21 cellular contexts compared by ENCODE assay signal in genomic region chr11:86673872-86674750, GRCh38. TPM values are rescaled to one million over a fixed set of nuclear protein-coding genes. Genes with fewer than 3 reads are reported as not detected.
DNase-seq lines count a peak whose midpoint lies in the region; ATAC-seq, FAIRE-seq and TF ChIP-seq lines count a peak whose summit lies in the region.
"Had no signal": no experiment of that assay in that cellular context is flagged by ENCODE, and none has a peak within 500 bp of the region (broad histone marks: within the 10 kb centered on the region; RNA-seq: fewer than 3 reads in every experiment).

No MANE protein-coding gene starts in this region.

- H3K4me3 ChIP-seq in kidney (ENCODE audit: low read length in 2 of 2) (no peak overlapping the region), gastrocnemius medialis (no peak overlapping the region), GM23248 (no peak overlapping the region)
- H3K4me3 ChIP-seq: BLaER1, ovary, testis had no signal

- H3K27ac ChIP-seq in kidney (ENCODE audit: low read depth in 2 of 2, low read length in 2 of 2) (peak overlapping the region; percentile 40 to 58), gastrocnemius medialis (peak overlapping the region; percentile 88 to 98 (median 96)), GM23248 (no peak overlapping the region)
- H3K27ac ChIP-seq: BLaER1, KMS-11 had no signal

- H2AFZ ChIP-seq in GM23248, result no peak overlapping the region

- DNase-seq in DMS53 (lab: John Stamatoyannopoulos, UW), result peak; percentile 67
- DNase-seq in NCI-H510A treated with DMSO at 0.1 percent for 48 hours (lab: John Stamatoyannopoulos, UW), result peak; percentile 63
- no peak for DNase-seq in kidney
- no peak for DNase-seq in gastrocnemius medialis
- DNase-seq in GM23248, result no peak
- no peak for DNase-seq in GM12892 (ENCODE audit: insufficient read length)
- no peak for DNase-seq in NK-92 treated with Interleukin-12 subunit alpha and Interleukin-12 subunit beta, amount 100 ng/mL, for 24 hours (lab: John Stamatoyannopoulos, UW)
- DNase-seq in OCI-M2 (lab: John Stamatoyannopoulos, UW; ENCODE audit: unreplicated experiment), result no peak
- DNase-seq: activated CD4-positive, alpha-beta T cell treated with anti-CD3 and anti-CD28 coated beads for 4 hours; activated CD8-positive, alpha-beta memory T cell treated with anti-CD3 and anti-CD28 coated beads, Interleukin-2, amount 50 U/mL, for 4 hours; DND-41; HCEC 1CT; NCI-H1092 treated with DMSO at 0.1 percent for 48 hours; NCI-H345; ovary; small intestine; T1000; testis had no signal

- 83 to 86% methylated on average over 6 of the region's 6 CpGs for WGBS in GM23248 (ENCODE audit: low coverage in 1 of 2, low lambda C conversion rate in 2 of 2, missing lambda C conversion rate in 2 of 2), 2 experiments

- in situ Hi-C loops in gastrocnemius medialis (cut with MboI; ENCODE audit: low sequenced_read_pairs in 4 of 4) (loop anchor here in 3 of 4 donors (10.0 kb wide), 3 partner anchors 121 to 141 kb away; partner anchors contain the start of gene PRSS23 (in 1 of the 3)), GM23248 (cut with MboI) (no loop called here)

- H3K27me3 ChIP-seq in gastrocnemius medialis (no peaks in the 10 kb centered on the region), GM23248 (replicated peaks; ENCODE audit: insufficient read depth) (no peaks in the 10 kb centered on the region)
- H3K27me3 ChIP-seq: ovary, testis had no signal

- H3K9ac ChIP-seq in kidney (ENCODE audit: low read length in 2 of 2) (no peak overlapping the region), GM23248 (no peak overlapping the region)
- H3K9ac ChIP-seq: BLaER1, KMS-11 had no signal

- H3K9me2 ChIP-seq in GM23248 (ENCODE audit: insufficient read depth), result no peaks in the 10 kb centered on the region

- H3F3A ChIP-seq in GM23248 (ENCODE audit: insufficient read depth), result no peaks in the 10 kb centered on the region; the same call in 1 of the 2 replicates

- TF ChIP-seq POLR2A in gastrocnemius medialis (IDR thresholded peaks at IDR 0.05) (no peak), GM12892 (IDR thresholded peaks at IDR 0.05; ENCODE audit: low read depth, low read length) (no peak)

- ATAC-seq in gastrocnemius medialis, result no peak

- H3K4me1 ChIP-seq in kidney (ENCODE audit: control insufficient read depth in 1 of 2, insufficient read depth in 1 of 2, low read depth in 1 of 2, low read length in 2 of 2), result peaks cover 5 to 8% of the 10 kb centered on the region in 2 donors
- peaks cover 26 to 54% of the 10 kb centered on the region in 2 donors for H3K4me1 ChIP-seq in gastrocnemius medialis
- H3K4me1 ChIP-seq in GM23248 (ENCODE audit: insufficient read depth), result peaks cover 10% of the 10 kb centered on the region; the same call in 1 of the 2 replicates

- H3K36me3 ChIP-seq in kidney (ENCODE audit: control insufficient read depth in 1 of 2, insufficient read depth in 2 of 2, low read length in 2 of 2) (no peaks in the 10 kb centered on the region), gastrocnemius medialis (no peaks in the 10 kb centered on the region), GM23248 (ENCODE audit: low read depth) (no peaks in the 10 kb centered on the region)
- H3K36me3 ChIP-seq: BLaER1, ovary had no signal

- FAIRE-seq in kidney (lab: Jason Lieb, UNC) (no peak), GM12892 (lab: Jason Lieb, UNC) (no peak)
- FAIRE-seq: small intestine had no signal

- no peaks in the 10 kb centered on the region for H4K20me1 ChIP-seq in GM23248 (ENCODE audit: insufficient read depth)
- H4K20me1 ChIP-seq: BLaER1 had no signal

- intact Hi-C loops in kidney (cut with DNase I) (no loop called here), gastrocnemius medialis (cut with DNase I; ENCODE audit: low total_unique reads) (loop anchor here (5.0 to 10.0 kb wide), 4 partner anchors 47 to 1047 kb away; partner anchors contain the start of genes DLG2, EED and TMEM126B)

- TF ChIP-seq CTCF in kidney (IDR thresholded peaks at IDR 0.05; ENCODE audit: borderline replicate concordance, extremely low read depth, insufficient read depth) (no peak), gastrocnemius medialis (IDR thresholded peaks at IDR 0.05 in 4 of 5, conservative IDR thresholded peaks at IDR 0.05 in 1 of 5) (no peak)

- H3K9me3 ChIP-seq in kidney (ENCODE audit: control insufficient read depth in 1 of 2, low read length in 2 of 2) (no peaks in the 10 kb centered on the region), gastrocnemius medialis (no peaks in the 10 kb centered on the region), GM23248 (ENCODE audit: low read depth) (no peaks in the 10 kb centered on the region)
- H3K9me3 ChIP-seq: BLaER1, ovary, testis had no signal

- no peaks in the 10 kb centered on the region for H3K79me2 ChIP-seq in GM23248 (ENCODE audit: insufficient read depth)

- no peak overlapping the region for H3K4me2 ChIP-seq in GM23248 (ENCODE audit: unreplicated experiment)
- H3K4me2 ChIP-seq: BLaER1, KMS-11 had no signal

RNA-seq across cellular contexts. Expression of gene ME3, which starts 1.7 kb away (rescaled TPM):
- total RNA-seq in kidney (13.2 TPM), gastrocnemius medialis (10 to 100 TPM in 3 of 4 donors, 1 to 10 TPM in 1; 4.2 to 17.0 (median 15.7) TPM)
- polyA plus RNA-seq in kidney (ENCODE audit: insufficient read depth, low read depth, low replicate concordance) (32.2 TPM), GM23248 (2016; fragmentation: Nextera tagmentation; extraction: Ambion mirVana) (7.5 TPM in 2 replicates)
- total RNA-seq in GM23248 (2014; rRNA removed; shearing (Covaris generic)), result 7.7 and 10.9 TPM in 2 replicates
- polyA plus RNA-seq in GM12892 (2012; ENCODE audit: missing spikeins), result 0.45 TPM
- total RNA-seq: SK-MEL-5 had no signal

Comparison
In these comparisons a context has a peak if more than half of its experiments do, and no peak if none do; other contexts are left out.
1. DNase-seq: peak in DMS53 (single experiment) and NCI-H510A treated with DMSO at 0.1 percent for 48 hours (single experiment); none in kidney (single experiment), gastrocnemius medialis (0 of 2), GM23248 (single experiment), GM12892 (single experiment), NK-92 treated with Interleukin-12 subunit alpha and Interleukin-12 subunit beta, amount 100 ng/mL, for 24 hours (single experiment) and OCI-M2 (single experiment).